ENCODE assay signal across 8 cellular contexts in the genomic region with DNA sequence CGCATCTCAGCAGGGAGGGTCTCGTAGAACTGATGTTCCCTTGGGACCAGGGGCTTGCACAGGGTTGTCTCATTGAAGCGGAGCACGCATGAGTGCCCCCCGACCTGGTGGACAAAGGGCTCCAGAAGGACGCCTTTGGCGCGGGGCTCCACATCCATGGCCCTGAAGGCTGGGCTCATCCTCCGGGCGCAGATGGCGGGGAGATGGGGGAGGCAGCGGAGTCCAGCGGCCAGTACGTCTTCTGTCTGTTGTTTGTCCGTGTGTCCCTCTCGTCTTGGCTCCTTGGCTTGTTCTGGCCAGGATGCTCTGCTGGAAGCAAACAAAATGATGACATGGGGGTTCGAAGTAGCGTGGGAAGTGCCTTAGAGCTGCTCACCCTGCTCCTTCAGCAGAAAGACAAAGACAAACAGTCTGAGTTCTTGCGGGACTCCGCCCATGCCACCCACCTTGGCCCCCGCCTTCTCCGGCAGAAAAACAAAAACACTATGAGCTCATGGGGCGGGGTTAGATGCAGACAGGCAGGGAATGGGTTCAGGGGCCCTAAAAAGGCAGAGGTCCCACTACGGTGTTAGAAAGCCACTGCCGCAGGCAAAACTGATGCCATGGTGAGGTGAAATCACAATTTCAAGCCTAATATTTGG. TPM values are rescaled to one million over a fixed set of nuclear protein-coding genes. Genes with fewer than 3 reads are reported as not detected.
DNase-seq lines count a peak whose midpoint lies in the region; ATAC-seq lines count a peak whose summit lies in the region.

No MANE protein-coding gene starts in this region.

- intact Hi-C loops in left cardiac atrium (cut with DNase I) (no loop called here), posterior vena cava (cut with DNase I) (no loop called here)
- intact Hi-C loops in activated CD4-positive, alpha-beta T cell treated with anti-CD3 and anti-CD28 coated beads, Interleukin-2, amount 10 ng/mL, durations not matched to agents 24 days and 14 days (cut with micrococcal nuclease) = no loop called here

- ATAC-seq in left cardiac atrium = peak; percentile 62 to 84

- no peaks in the 10 kb centered on the region for H3K27me3 Mint-ChIP-seq in activated CD4-positive, alpha-beta T cell treated with anti-CD3 and anti-CD28 coated beads, Interleukin-2, amount 10 ng/mL, durations not matched to agents 24 days and 14 days

- H3K9me3 Mint-ChIP-seq in activated CD4-positive, alpha-beta T cell treated with anti-CD3 and anti-CD28 coated beads, Interleukin-2, amount 10 ng/mL, durations not matched to agents 24 days and 14 days = no peaks in the 10 kb centered on the region

- H3K27ac Mint-ChIP-seq in activated CD4-positive, alpha-beta T cell treated with anti-CD3 and anti-CD28 coated beads, Interleukin-2, amount 10 ng/mL, durations not matched to agents 24 days and 14 days = no peak overlapping the region

- peaks cover 7% of the 10 kb centered on the region for H3K4me1 Mint-ChIP-seq in activated CD4-positive, alpha-beta T cell treated with anti-CD3 and anti-CD28 coated beads, Interleukin-2, amount 10 ng/mL, durations not matched to agents 24 days and 14 days

- DNase-seq in Daoy (ENCODE audit: low read depth) = peak; percentile 83
- DNase-seq in amniotic epithelial cell (ENCODE audit: low read depth) = peak; percentile 90
- DNase-seq in left cardiac atrium = peak; percentile 74
- DNase-seq in posterior vena cava (ENCODE audit: low spot score) = peak; percentile 85
- DNase-seq in amniotic stem cell (lab: John Stamatoyannopoulos, UW) = no peak
- DNase-seq in NOMO-1 treated with dmso at 0.1 percent for 144 hours (lab: John Stamatoyannopoulos, UW; ENCODE audit: unreplicated experiment) = no peak
- no peak for DNase-seq in NCI-H2196 (lab: John Stamatoyannopoulos, UW; ENCODE audit: unreplicated experiment)
- no peak for DNase-seq in activated CD4-positive, alpha-beta T cell treated with anti-CD3 and anti-CD28 coated beads, Interleukin-2, amount 10 ng/mL, durations not matched to agents 24 days and 14 days

- no peak overlapping the region for H3K4me3 Mint-ChIP-seq in activated CD4-positive, alpha-beta T cell treated with anti-CD3 and anti-CD28 coated beads, Interleukin-2, amount 10 ng/mL, durations not matched to agents 24 days and 14 days

- peaks cover 44% of the 10 kb centered on the region for H3K36me3 Mint-ChIP-seq in activated CD4-positive, alpha-beta T cell treated with anti-CD3 and anti-CD28 coated beads, Interleukin-2, amount 10 ng/mL, durations not matched to agents 24 days and 14 days (ENCODE audit: low read depth)

RNA-seq across cellular contexts. Expression of a gene that starts 9.5 kb away (rescaled TPM):
- 9.5 and 11.2 TPM in 2 replicates for total RNA-seq in Daoy (2014; rRNA removed; shearing (Covaris generic))
- total RNA-seq in left cardiac atrium (10 to 100 TPM; 19.4 to 27.8 TPM), posterior vena cava (10 to 100 TPM; 14.0 to 19.8 TPM)
- total RNA-seq in activated CD4-positive, alpha-beta T cell treated with anti-CD3 and anti-CD28 coated beads, Interleukin-2, amount 10 ng/mL, durations not matched to agents 24 days and 14 days = 53.1 and 54.1 TPM in 2 replicates

RNA-seq across cellular contexts. Expression of a gene that starts 21.8 kb away (rescaled TPM):
- total RNA-seq in Daoy (2014; rRNA removed; shearing (Covaris generic)) = 38.5 and 41.6 TPM in 2 replicates
- total RNA-seq in left cardiac atrium (10 to 100 TPM; 24.0 to 38.4 TPM), posterior vena cava (10 to 100 TPM; 24.6 to 33.1 TPM)
- total RNA-seq in activated CD4-positive, alpha-beta T cell treated with anti-CD3 and anti-CD28 coated beads, Interleukin-2, amount 10 ng/mL, durations not matched to agents 24 days and 14 days = 57.9 and 58.4 TPM in 2 replicates

RNA-seq across cellular contexts. Expression of a gene that starts 32.5 kb away (rescaled TPM):
- total RNA-seq in Daoy (2014; rRNA removed; shearing (Covaris generic)) = 1.9 and 2.4 TPM in 2 replicates
- total RNA-seq in left cardiac atrium (under 1 TPM; 0.24 to 0.39 TPM), posterior vena cava (under 1 TPM; 0.65 to 0.67 TPM)
- total RNA-seq in activated CD4-positive, alpha-beta T cell treated with anti-CD3 and anti-CD28 coated beads, Interleukin-2, amount 10 ng/mL, durations not matched to agents 24 days and 14 days = 14.5 and 15.2 TPM in 2 replicates

RNA-seq across cellular contexts. Expression of a gene that starts 60.0 kb away (rescaled TPM):
- 5.5 and 11.3 TPM in 2 replicates for total RNA-seq in Daoy (2014; rRNA removed; shearing (Covaris generic))
- 10 to 100 TPM; 11.2 to 14.6 TPM for total RNA-seq in left cardiac atrium
- total RNA-seq in posterior vena cava = 10 to 100 TPM in 1 of 2 donors, 1 to 10 TPM in 1; 7.0 to 11.7 TPM
- 57.2 and 58.2 TPM in 2 replicates for total RNA-seq in activated CD4-positive, alpha-beta T cell treated with anti-CD3 and anti-CD28 coated beads, Interleukin-2, amount 10 ng/mL, durations not matched to agents 24 days and 14 days

Comparison
In these comparisons a context has a peak if more than half of its experiments do, and no peak if none do; other contexts are left out.
1. DNase-seq: peak in Daoy (single experiment), amniotic epithelial cell (single experiment), left cardiac atrium (single experiment) and posterior vena cava (single experiment); none in amniotic stem cell (single experiment), NOMO-1 treated with dmso at 0.1 percent for 144 hours (single experiment), NCI-H2196 (single experiment) and activated CD4-positive, alpha-beta T cell treated with anti-CD3 and anti-CD28 coated beads, Interleukin-2, amount 10 ng/mL, durations not matched to agents 24 days and 14 days (single experiment).